1 cellular context compared by ENCODE assay signal in the genomic region with DNA sequence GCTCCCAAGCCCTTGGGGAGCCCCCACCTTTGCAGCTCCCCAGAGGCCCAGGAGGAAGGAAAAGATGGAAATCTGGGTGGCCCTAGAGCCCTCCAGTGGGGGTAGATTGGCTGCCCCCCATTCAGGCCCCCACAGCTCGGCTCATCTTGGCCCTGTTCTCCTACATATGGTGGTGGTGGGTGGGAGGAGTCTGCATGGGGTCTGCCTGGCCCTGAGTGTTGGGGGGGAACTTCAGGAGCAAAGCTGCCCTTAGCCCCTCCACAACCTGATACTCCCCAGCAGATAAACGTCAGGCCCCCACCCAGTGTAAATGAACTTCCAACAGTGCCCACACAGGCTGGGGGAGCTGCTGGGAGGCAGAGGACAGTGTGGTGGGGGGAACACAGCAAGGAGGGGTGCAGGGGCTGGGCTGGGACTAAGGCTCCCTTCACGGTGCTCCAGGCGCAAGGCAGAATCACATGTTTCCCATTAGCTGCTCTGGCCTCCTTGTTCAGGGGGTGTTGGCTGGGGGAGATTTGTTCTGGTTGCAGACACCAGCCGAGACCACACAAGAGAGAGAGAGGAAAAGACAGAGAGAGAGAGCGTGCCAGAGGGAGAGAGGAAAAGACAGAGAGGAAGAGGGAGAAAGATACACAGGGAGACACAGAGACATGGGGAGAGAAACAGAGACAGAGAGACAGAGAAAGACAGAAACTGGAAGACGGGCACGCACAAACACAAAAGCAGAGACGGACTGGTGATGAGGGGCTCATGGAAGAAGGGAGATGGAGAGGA.
TF ChIP-seq lines count a peak whose summit lies in the region.

No MANE protein-coding gene starts in this region.

TF ChIP-seq in SK-N-SH, 30 proteins besides CTCF, POLR2A, EP300 and RAD21 (continued from another document):
- TF ChIP-seq, protein P1, sequence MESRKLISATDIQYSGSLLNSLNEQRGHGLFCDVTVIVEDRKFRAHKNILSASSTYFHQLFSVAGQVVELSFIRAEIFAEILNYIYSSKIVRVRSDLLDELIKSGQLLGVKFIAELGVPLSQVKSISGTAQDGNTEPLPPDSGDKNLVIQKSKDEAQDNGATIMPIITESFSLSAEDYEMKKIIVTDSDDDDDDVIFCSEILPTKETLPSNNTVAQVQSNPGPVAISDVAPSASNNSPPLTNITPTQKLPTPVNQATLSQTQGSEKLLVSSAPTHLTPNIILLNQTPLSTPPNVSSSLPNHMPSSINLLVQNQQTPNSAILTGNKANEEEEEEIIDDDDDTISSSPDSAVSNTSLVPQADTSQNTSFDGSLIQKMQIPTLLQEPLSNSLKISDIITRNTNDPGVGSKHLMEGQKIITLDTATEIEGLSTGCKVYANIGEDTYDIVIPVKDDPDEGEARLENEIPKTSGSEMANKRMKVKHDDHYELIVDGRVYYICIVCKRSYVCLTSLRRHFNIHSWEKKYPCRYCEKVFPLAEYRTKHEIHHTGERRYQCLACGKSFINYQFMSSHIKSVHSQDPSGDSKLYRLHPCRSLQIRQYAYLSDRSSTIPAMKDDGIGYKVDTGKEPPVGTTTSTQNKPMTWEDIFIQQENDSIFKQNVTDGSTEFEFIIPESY (IDR thresholded peaks at IDR 0.05; ENCODE audit: borderline replicate concordance, low read depth) = no peak
- TF ChIP-seq GATA2 (CRISPR knock-in tag; IDR thresholded peaks at IDR 0.05) (0 out of 2 replicates have a peak, but pooled peaks have one; percentile 12), SIN3A (IDR thresholded peaks at IDR 0.05; ENCODE audit: borderline replicate concordance, low read depth, low read length) (no peak), TCF12 (IDR thresholded peaks at IDR 0.05) (peak; percentile 56; the same call in 1 of the 2 replicates), CHD2 (IDR thresholded peaks at IDR 0.05; ENCODE audit: low read length, partially characterized antibody) (no peak)
